ENCODE assay signal across 33 cellular contexts in genomic region chr3:69607466-69608035, GRCh38.
"Had no signal": no experiment of that assay in that cellular context is flagged by ENCODE, and none has a peak within 500 bp of the region (broad histone marks: within the 10 kb centered on the region; RNA-seq: fewer than 3 reads in every experiment).

No MANE protein-coding gene starts in this region.

- ATAC-seq: activated CD4-positive, CD25-positive, alpha-beta regulatory T cell treated with anti-CD3 and anti-CD28 coated beads, Interleukin-2, amount 50 U/mL, for 24 hours; activated CD8-positive, alpha-beta T cell treated with anti-CD3 and anti-CD28 coated beads for 36 hours; activated T-cell treated with anti-CD3 and anti-CD28 coated beads, Interleukin-2, amount 50 U/mL, for 4 hours; activated T-helper 17 cell treated with anti-CD3 and anti-CD28 coated beads, Interleukin-2, amount 50 U/mL, for 72 hours; esophagus mucosa; T-helper 17 cell had no signal

- H3K9me3 Mint-ChIP-seq: activated CD8-positive, alpha-beta T cell treated with anti-CD3 and anti-CD28 coated beads for 36 hours; T-helper 2 cell treated with Interferon-gamma antibody and Interleukin-4, amounts not matched to agents 5 μg/mL and 100 μg/mL, for 36 hours had no signal

- H3K27me3 Mint-ChIP-seq: activated B cell treated with CpG ODN at 0.5 μM for 24 hours; activated naive CD8-positive, alpha-beta T cell; activated T-helper 17 cell treated with anti-CD3 and anti-CD28 coated beads, Interleukin-2, amount 50 U/mL, for 72 hours; central memory CD8-positive, alpha-beta T cell; T-helper 17 cell had no signal

- H3K4me1 Mint-ChIP-seq: activated B cell treated with CpG ODN at 0.5 μM for 24 hours; activated T-helper 17 cell treated with anti-CD3 and anti-CD28 coated beads, Interleukin-2, amount 50 U/mL, for 72 hours; central memory CD8-positive, alpha-beta T cell; T-helper 17 cell had no signal

- H3K27ac ChIP-seq: brain microvascular endothelial cell, cardiac muscle cell, coronary artery, dorsolateral prefrontal cortex, WERI-Rb-1 had no signal

- H3K27ac Mint-ChIP-seq: activated B cell treated with CpG ODN at 0.5 μM for 24 hours; activated CD8-positive, alpha-beta T cell treated with anti-CD3 and anti-CD28 coated beads for 36 hours; activated naive CD8-positive, alpha-beta T cell; activated T-helper 17 cell treated with anti-CD3 and anti-CD28 coated beads, Interleukin-2, amount 50 U/mL, for 72 hours; dendritic cell treated with granulocyte-macrophage colony-stimulating factor and Interleukin-4, amounts not matched to agents 40 ng/mL and 50 ng/mL, for 4 days; endodermal cell; T-helper 17 cell; T-helper 2 cell treated with Interferon-gamma antibody and Interleukin-4, amounts not matched to agents 5 μg/mL and 100 μg/mL, for 36 hours had no signal

- DNase-seq: activated B cell treated with CpG ODN at 0.5 μM for 24 hours; activated CD4-positive, alpha-beta T cell treated with anti-CD3 and anti-CD28 coated beads for 48 hours; activated CD4-positive, alpha-beta T cell treated with anti-CD3 and anti-CD28 coated beads, Interleukin-2, amount 50 U/mL, for 1 hour; activated CD4-positive, alpha-beta T cell treated with anti-CD3 and anti-CD28 coated beads, Interleukin-2, amount 50 U/mL, for 48 hours; activated CD8-positive, alpha-beta memory T cell treated with anti-CD3 and anti-CD28 coated beads for 24 hours; activated CD8-positive, alpha-beta T cell treated with anti-CD3 and anti-CD28 coated beads for 36 hours; activated effector memory CD4-positive, alpha-beta T cell treated with Interleukin-2 at 50 U/mL for 16 hours; activated gamma-delta T cell treated with Interleukin-2 at 50 U/mL for 16 hours; activated naive CD4-positive, alpha-beta T cell treated with anti-CD3 and anti-CD28 coated beads, Interleukin-2, amount 50 U/mL, for 16 hours; activated naive CD4-positive, alpha-beta T cell treated with Interleukin-2 at 50 U/mL for 16 hours; activated T-cell treated with anti-CD3 and anti-CD28 coated beads, Interleukin-2, amount 50 U/mL, for 4 hours; amniotic stem cell; anterior cingulate cortex; brain microvascular endothelial cell; dorsolateral prefrontal cortex; effector memory CD4-positive, alpha-beta T cell; endodermal cell; foreskin fibroblast; T-helper 1 cell; T-helper 17 cell; T1000; WERI-Rb-1 had no signal

- H3K36me3 ChIP-seq: brain microvascular endothelial cell, cardiac muscle cell, WERI-Rb-1 had no signal

- FAIRE-seq: astrocyte, frontal cortex had no signal

- H3K36me3 Mint-ChIP-seq: activated naive CD8-positive, alpha-beta T cell had no signal

- H3K27me3 ChIP-seq: brain microvascular endothelial cell, cardiac muscle cell had no signal

- H3K4me3 Mint-ChIP-seq: activated B cell treated with CpG ODN at 0.5 μM for 24 hours; activated CD8-positive, alpha-beta T cell treated with anti-CD3 and anti-CD28 coated beads for 36 hours; activated naive CD8-positive, alpha-beta T cell; activated T-cell treated with anti-CD3 and anti-CD28 coated beads, Interleukin-2, amount 50 U/mL, for 4 hours; activated T-helper 17 cell treated with anti-CD3 and anti-CD28 coated beads, Interleukin-2, amount 50 U/mL, for 72 hours; central memory CD8-positive, alpha-beta T cell; dendritic cell treated with granulocyte-macrophage colony-stimulating factor and Interleukin-4, amounts not matched to agents 40 ng/mL and 50 ng/mL, for 4 days; endodermal cell; T-helper 17 cell; T-helper 2 cell treated with Interferon-gamma antibody and Interleukin-4, amounts not matched to agents 5 μg/mL and 100 μg/mL, for 36 hours had no signal

- H3K4me3 ChIP-seq: cardiac muscle cell, coronary artery, dorsolateral prefrontal cortex had no signal
